In genomic region chr18:36934884-36935283, GRCh38 we compare ENCODE assay signal across 18 cellular contexts.
DNase-seq lines count a peak whose midpoint lies in the region; ATAC-seq, FAIRE-seq and TF ChIP-seq lines count a peak whose summit lies in the region.
"Had no signal": no experiment of that assay in that cellular context is flagged by ENCODE, and none has a peak within 500 bp of the region (broad histone marks: within the 10 kb centered on the region; RNA-seq: fewer than 3 reads in every experiment).

No MANE protein-coding gene starts in this region.

- no TSS peak for BruUV-seq in HepG2 (replicated peaks; lab: Mats Ljungman, UMichigan)

- in situ Hi-C loops in HepG2 (cut with HindIII; ENCODE audit: extremely low pct_ligation_motif_present, low pct_unique_long_range_greater_than_20kb): loop anchor here (25.0 kb wide), 1 partner anchor 552 kb away; no protein-coding TSS in a partner anchor

- H3K4me2 ChIP-seq in HepG2 (ENCODE audit: low read depth, low read length): no peak overlapping the region
- H3K4me2 ChIP-seq: neural progenitor cell had no signal

- no peak overlapping the region for H2AFZ ChIP-seq in HepG2 (ENCODE audit: low read length)
- H2AFZ ChIP-seq: neural progenitor cell had no signal

- TF ChIP-seq RAD21 in HepG2 (CRISPR knock-in tag; IDR thresholded peaks at IDR 0.05): no peak

- FAIRE-seq in pancreas (lab: Jason Lieb, UNC): no peak
- no peak for FAIRE-seq in HepG2 (lab: Jason Lieb, UNC)
- FAIRE-seq: frontal cortex, GM12892 had no signal

- POLR2A ChIA-PET in HepG2 (lab: Yijun Ruan, JAX): no interaction called here

- H3K27me3 ChIP-seq in pancreas (no peaks in the 10 kb centered on the region), HepG2 (ENCODE audit: control insufficient read depth in 1 of 2, insufficient read depth in 2 of 2, low read length in 2 of 2) (no peaks in the 10 kb centered on the region)
- H3K27me3 ChIP-seq: adrenal gland, neural progenitor cell had no signal

- no peaks in the 10 kb centered on the region for H3K36me3 ChIP-seq in pancreas
- no peaks in the 10 kb centered on the region for H3K36me3 ChIP-seq in HepG2 (replicated peaks in 1 of 2; ENCODE audit: control insufficient read depth in 1 of 2, insufficient read depth in 2 of 2, low read length in 2 of 2)
- H3K36me3 ChIP-seq: adrenal gland, HAP-1, neural progenitor cell had no signal

- TF ChIP-seq CTCF in pancreas (IDR thresholded peaks at IDR 0.05) (no peak), HepG2 (CRISPR knock-in tag; IDR thresholded peaks at IDR 0.05) (no peak)

- H3K4me3 ChIP-seq in pancreas (no peak overlapping the region), HepG2 (replicated peaks in 1 of 3; ENCODE audit: insufficient read depth in 1 of 3, low read depth in 2 of 3, low read length in 3 of 3) (no peak overlapping the region)
- H3K4me3 ChIP-seq: adrenal gland, HAP-1, neural progenitor cell had no signal

- DNase-seq in Daoy (ENCODE audit: low read depth) (peak; percentile 6), NCI-H446 treated with DMSO at 0.1 percent for 48 hours (lab: John Stamatoyannopoulos, UW) (peak; percentile 6), fibroblast of gingiva (ENCODE audit: low read depth) (peak; percentile 46), pancreas (no peak), NCI-H774 (lab: John Stamatoyannopoulos, UW) (no peak), HepG2 (ENCODE audit: low spot score) (no peak)
- DNase-seq: activated CD4-positive, alpha-beta T cell treated with anti-CD3 and anti-CD28 coated beads, Interleukin-2, amount 50 U/mL, for 4 hours; activated T-cell treated with anti-CD3 and anti-CD28 coated beads, Interleukin-2, amount 50 U/mL, for 48 hours; KG1; NCI-H1436 treated with DMSO at 0.1 percent for 48 hours; stimulated activated naive CD4-positive, alpha-beta T cell had no signal

- CTCF ChIA-PET in HepG2 (lab: Yijun Ruan, JAX; ENCODE audit: low intra/inter-chr PET ratio, low total read pairs): no interaction called here

- TF ChIP-seq POLR2A in HepG2 (IDR thresholded peaks at IDR 0.05; ENCODE audit: insufficient read depth in 1 of 2, low read depth in 2 of 2, low read length in 2 of 2): no peak

- H3K27ac ChIP-seq in pancreas (no peak overlapping the region), HepG2 (ENCODE audit: extremely low read length, insufficient read depth, low read length) (no peak overlapping the region)
- H3K27ac ChIP-seq: adrenal gland, neural progenitor cell had no signal

- ATAC-seq in pancreas: peak in 3 of 4 donors; percentile 43 to 51 (median 44)
- ATAC-seq in HepG2: no peak
- no peak for ATAC-seq in HG02610 (IDR thresholded peaks at IDR 0.05; ENCODE audit: unreplicated experiment)
- ATAC-seq: SK-N-SH treated with all-trans-retinoic acid at 6 μM for 48 hours had no signal

- H3K79me2 ChIP-seq in HepG2 (ENCODE audit: insufficient read depth, low read length): no peaks in the 10 kb centered on the region

- TF ChIP-seq EP300 in HepG2 (IDR thresholded peaks at IDR 0.05; ENCODE audit: low read depth in 2 of 2, low read length in 2 of 2) (no peak), HepG2 (CRISPR knock-in tag; IDR thresholded peaks at IDR 0.05; ENCODE audit: borderline replicate concordance) (no peak)

- H3K4me1 ChIP-seq in pancreas: no peaks in the 10 kb centered on the region
- no peaks in the 10 kb centered on the region for H3K4me1 ChIP-seq in HepG2 (ENCODE audit: insufficient read depth, low read length)
- H3K4me1 ChIP-seq: adrenal gland, HAP-1 had no signal

- H3K9ac ChIP-seq in HepG2 (ENCODE audit: insufficient read depth, low read depth, low read length): no peak overlapping the region
- H3K9ac ChIP-seq: neural progenitor cell had no signal

- H4K20me1 ChIP-seq in HepG2 (ENCODE audit: insufficient read depth, low read length): no peaks in the 10 kb centered on the region

- intact Hi-C loops in pancreas (cut with DNase I): no loop called here
- intact Hi-C loops in HepG2 (cut with micrococcal nuclease; ENCODE audit: unreplicated experiment): no loop called here

- 35 to 38% methylated on average over 1 of the region's 1 CpG for WGBS in pancreas, 2 donors
- 86% methylated on average over 1 of the region's 1 CpG for WGBS in HepG2 (ENCODE audit: low lambda C conversion rate)

- H3K9me3 ChIP-seq in pancreas (no peaks in the 10 kb centered on the region), HepG2 (ENCODE audit: low read length) (peaks cover 12% of the 10 kb centered on the region; the same call in 1 of the 2 replicates)
- H3K9me3 ChIP-seq: HAP-1 had no signal

TF ChIP-seq in HepG2, 621 proteins besides CTCF, POLR2A, EP300 and RAD21 (continues in another document):
- TF ChIP-seq HMGXB4 (CRISPR knock-in tag; IDR thresholded peaks at IDR 0.05; ENCODE audit: borderline replicate concordance in 1 of 2, low read depth in 1 of 2) (no peak), ZHX2 (IDR thresholded peaks at IDR 0.05; ENCODE audit: low read depth) (no peak), ZHX2 (CRISPR knock-in tag; IDR thresholded peaks at IDR 0.05; ENCODE audit: borderline replicate concordance) (no peak), ATM (IDR thresholded peaks at IDR 0.05; ENCODE audit: borderline replicate concordance) (no peak), ATF1 (CRISPR knock-in tag; IDR thresholded peaks at IDR 0.05) (no peak), LBX2 (CRISPR knock-in tag; IDR thresholded peaks at IDR 0.05; ENCODE audit: borderline replicate concordance) (no peak), ZNF564 (CRISPR knock-in tag; IDR thresholded peaks at IDR 0.05) (no peak)
- TF ChIP-seq, protein P1, sequence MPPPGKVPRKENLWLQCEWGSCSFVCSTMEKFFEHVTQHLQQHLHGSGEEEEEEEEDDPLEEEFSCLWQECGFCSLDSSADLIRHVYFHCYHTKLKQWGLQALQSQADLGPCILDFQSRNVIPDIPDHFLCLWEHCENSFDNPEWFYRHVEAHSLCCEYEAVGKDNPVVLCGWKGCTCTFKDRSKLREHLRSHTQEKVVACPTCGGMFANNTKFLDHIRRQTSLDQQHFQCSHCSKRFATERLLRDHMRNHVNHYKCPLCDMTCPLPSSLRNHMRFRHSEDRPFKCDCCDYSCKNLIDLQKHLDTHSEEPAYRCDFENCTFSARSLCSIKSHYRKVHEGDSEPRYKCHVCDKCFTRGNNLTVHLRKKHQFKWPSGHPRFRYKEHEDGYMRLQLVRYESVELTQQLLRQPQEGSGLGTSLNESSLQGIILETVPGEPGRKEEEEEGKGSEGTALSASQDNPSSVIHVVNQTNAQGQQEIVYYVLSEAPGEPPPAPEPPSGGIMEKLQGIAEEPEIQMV (CRISPR knock-in tag; IDR thresholded peaks at IDR 0.05; ENCODE audit: low read depth): no peak

Comparison
In these comparisons a context has a peak if more than half of its experiments do, and no peak if none do; other contexts are left out.
1. DNase-seq: peak in Daoy (single experiment), NCI-H446 treated with DMSO at 0.1 percent for 48 hours (single experiment) and fibroblast of gingiva (single experiment); none in pancreas (0 of 6), NCI-H774 (single experiment) and HepG2 (single experiment).
2. ATAC-seq: peak in pancreas (3 of 4); none in HepG2 (single experiment) and HG02610 (single experiment).